Comparison of ENCODE assay signal across 17 cellular contexts in genomic region chr4:82715731-82716617, GRCh38.
DNase-seq lines count a peak whose midpoint lies in the region; ATAC-seq, FAIRE-seq and TF ChIP-seq lines count a peak whose summit lies in the region.
"Had no signal": no experiment of that assay in that cellular context is flagged by ENCODE, and none has a peak within 500 bp of the region (broad histone marks: within the 10 kb centered on the region; RNA-seq: fewer than 3 reads in every experiment).

No MANE protein-coding gene starts in this region.

- peak overlapping the region; percentile 37 for H3K27ac Mint-ChIP-seq in type B pancreatic cell
- H3K27ac Mint-ChIP-seq: activated CD8-positive, alpha-beta T cell treated with anti-CD3 and anti-CD28 coated beads for 36 hours; activated naive CD8-positive, alpha-beta T cell; stimulated activated effector memory CD8-positive, alpha-beta T cell treated with anti-CD3 and anti-CD28 coated beads, Interleukin-12 subunit alpha, Interleukin-12 subunit beta, amount 100 ng/mL, for 72 hours had no signal

- H2AFZ ChIP-seq in keratinocyte (ENCODE audit: control insufficient read depth, low read length) = no peak overlapping the region

- H3K36me3 Mint-ChIP-seq in type B pancreatic cell = no peaks in the 10 kb centered on the region
- H3K36me3 Mint-ChIP-seq: activated naive CD8-positive, alpha-beta T cell; stimulated activated effector memory CD8-positive, alpha-beta T cell treated with anti-CD3 and anti-CD28 coated beads, Interleukin-12 subunit alpha, Interleukin-12 subunit beta, amount 100 ng/mL, for 72 hours had no signal

- H3K27me3 ChIP-seq in keratinocyte (ENCODE audit: control insufficient read depth, extremely low read depth, insufficient read depth, low read length) = no peaks in the 10 kb centered on the region
- no peaks in the 10 kb centered on the region for H3K27me3 ChIP-seq in tibial artery

- no peak for ATAC-seq in GM21528 (IDR thresholded peaks at IDR 0.05; ENCODE audit: low FRiP score, unreplicated experiment)
- ATAC-seq: activated CD8-positive, alpha-beta T cell treated with anti-CD3 and anti-CD28 coated beads for 36 hours; stimulated activated effector memory CD8-positive, alpha-beta T cell treated with anti-CD3 and anti-CD28 coated beads, Interleukin-12 subunit alpha, Interleukin-12 subunit beta, amount 100 ng/mL, for 72 hours had no signal

- H3K4me1 Mint-ChIP-seq in type B pancreatic cell (ENCODE audit: unreplicated experiment) = peaks cover 13% of the 10 kb centered on the region
- H3K4me1 Mint-ChIP-seq: stimulated activated effector memory CD8-positive, alpha-beta T cell treated with anti-CD3 and anti-CD28 coated beads, Interleukin-12 subunit alpha, Interleukin-12 subunit beta, amount 100 ng/mL, for 72 hours had no signal

- H3K4me3 ChIP-seq in keratinocyte (ENCODE audit: control insufficient read depth in 2 of 3, extremely low read depth in 1 of 3, insufficient read depth in 2 of 3, low read depth in 1 of 3, low read length in 3 of 3) (no peak overlapping the region), tibial artery (no peak overlapping the region)

- H3K9me3 ChIP-seq in keratinocyte (ENCODE audit: control insufficient read depth, low read depth, low read length) (no peaks in the 10 kb centered on the region), tibial artery (no peaks in the 10 kb centered on the region)

- H3K79me2 ChIP-seq in keratinocyte (ENCODE audit: control insufficient read depth, insufficient read depth, low read length) = peaks cover 8% of the 10 kb centered on the region

- no peaks in the 10 kb centered on the region for H3K9me3 Mint-ChIP-seq in type B pancreatic cell
- H3K9me3 Mint-ChIP-seq: activated CD8-positive, alpha-beta T cell treated with anti-CD3 and anti-CD28 coated beads for 36 hours; stimulated activated effector memory CD8-positive, alpha-beta T cell treated with anti-CD3 and anti-CD28 coated beads, Interleukin-12 subunit alpha, Interleukin-12 subunit beta, amount 100 ng/mL, for 72 hours had no signal

- H3K27me3 Mint-ChIP-seq in type B pancreatic cell = peaks cover 3% of the 10 kb centered on the region
- H3K27me3 Mint-ChIP-seq: activated naive CD8-positive, alpha-beta T cell had no signal

- peak; percentile 72 for DNase-seq in SIG-M5 treated with dmso at 0.1 percent for 504 hours (lab: John Stamatoyannopoulos, UW; ENCODE audit: unreplicated experiment)
- no peak for DNase-seq in SIG-M5 (lab: John Stamatoyannopoulos, UW)
- DNase-seq in astrocyte of the hippocampus (ENCODE audit: low read depth, low spot score) = peak; percentile 19
- DNase-seq in keratinocyte (ENCODE audit: low read depth, low spot score) = no peak
- DNase-seq in type B pancreatic cell (ENCODE audit: extremely low spot score, unreplicated experiment) = no peak
- no peak for DNase-seq in tibial artery
- no peak for DNase-seq in NCI-H1105 (lab: John Stamatoyannopoulos, UW)
- DNase-seq: activated CD8-positive, alpha-beta T cell treated with anti-CD3 and anti-CD28 coated beads for 36 hours; effector CD8-positive, alpha-beta T cell; NCI-H2029; stimulated activated CD4-positive, alpha-beta T cell treated with anti-CD3 and anti-CD28 coated beads, Interleukin-15, amount 100 ng/mL, for 24 hours had no signal

- H3K9me1 ChIP-seq in keratinocyte (ENCODE audit: control insufficient read depth, extremely low read depth, insufficient read depth, low read length) = peaks cover 2% of the 10 kb centered on the region

- H3K4me2 ChIP-seq in keratinocyte (ENCODE audit: control insufficient read depth, extremely low read depth, insufficient read depth, low read depth, low read length) = no peak overlapping the region

- intact Hi-C loops in tibial artery (cut with DNase I; ENCODE audit: low total_unique reads) = no loop called here

- no peak overlapping the region for H3K9ac ChIP-seq in keratinocyte (ENCODE audit: control insufficient read depth, extremely low read depth, insufficient read depth, low read length)

- FAIRE-seq in keratinocyte (lab: Jason Lieb, UNC) = peak; percentile 5
- FAIRE-seq: A204.1, G401.6, HTR-8/SVneo had no signal

- H3K36me3 ChIP-seq in keratinocyte (ENCODE audit: control insufficient read depth in 2 of 2, extremely low read depth in 1 of 2, insufficient read depth in 2 of 2, low read length in 2 of 2) (no peaks in the 10 kb centered on the region), tibial artery (no peaks in the 10 kb centered on the region)

- H4K20me1 ChIP-seq in keratinocyte (ENCODE audit: control insufficient read depth, extremely low read depth, insufficient read depth, low read length) = peaks cover 3% of the 10 kb centered on the region

- H3K4me3 Mint-ChIP-seq in type B pancreatic cell = no peak overlapping the region
- H3K4me3 Mint-ChIP-seq: activated CD8-positive, alpha-beta T cell treated with anti-CD3 and anti-CD28 coated beads for 36 hours; activated naive CD8-positive, alpha-beta T cell; stimulated activated effector memory CD8-positive, alpha-beta T cell treated with anti-CD3 and anti-CD28 coated beads, Interleukin-12 subunit alpha, Interleukin-12 subunit beta, amount 100 ng/mL, for 72 hours had no signal

- H3K27ac ChIP-seq in keratinocyte (ENCODE audit: control insufficient read depth, insufficient read depth, low read length) (no peak overlapping the region), tibial artery (no peak overlapping the region)

- TF ChIP-seq CTCF in keratinocyte (optimal IDR thresholded peaks at IDR 0.05 in 1 of 3, IDR thresholded peaks at IDR 0.05 in 1 of 3, conservative IDR thresholded peaks at IDR 0.05 in 1 of 3; ENCODE audit: extremely low read depth in 1 of 3, insufficient read depth in 2 of 3, low read length in 3 of 3) (no peak), type B pancreatic cell (conservative IDR thresholded peaks at IDR 0.05) (no peak), tibial artery (IDR thresholded peaks at IDR 0.05) (no peak)

- dilution Hi-C loops in keratinocyte (cut with MboI; ENCODE audit: extremely low pct_ligation_motif_present, low sequenced_read_pairs) = no loop called here

- peaks cover 8% of the 10 kb centered on the region for H3K4me1 ChIP-seq in keratinocyte (ENCODE audit: control insufficient read depth, extremely low read depth, insufficient read depth, low read length)
- no peaks in the 10 kb centered on the region for H3K4me1 ChIP-seq in tibial artery

Comparison
In these comparisons a context has a peak if more than half of its experiments do, and no peak if none do; other contexts are left out.
1. DNase-seq: peak in SIG-M5 treated with dmso at 0.1 percent for 504 hours (single experiment) and astrocyte of the hippocampus (single experiment); none in SIG-M5 (single experiment), keratinocyte (single experiment), type B pancreatic cell (single experiment), tibial artery (0 of 2) and NCI-H1105 (single experiment).